In genomic region chr11:65778901-65779668, GRCh38 we compare ENCODE assay signal across 9 cellular contexts. TPM values are rescaled to one million over a fixed set of nuclear protein-coding genes. Genes with fewer than 3 reads are reported as not detected.
DNase-seq lines count a peak whose midpoint lies in the region; ATAC-seq and TF ChIP-seq lines count a peak whose summit lies in the region.
"Had no signal": no experiment of that assay in that cellular context is flagged by ENCODE, and none has a peak within 500 bp of the region (broad histone marks: within the 10 kb centered on the region; RNA-seq: fewer than 3 reads in every experiment).

No MANE protein-coding gene starts in this region.

- no peak for DNase-seq in T-helper 2 cell treated with Interferon-gamma antibody and Interleukin-4, amounts not matched to agents 5 μg/mL and 100 μg/mL, for 36 hours (ENCODE audit: low spot score)
- DNase-seq in T-helper 2 cell (no peak), kidney epithelial cell (ENCODE audit: low read depth) (no peak), endothelial cell (ENCODE audit: low spot score) (no peak), NCI-H2227 (lab: John Stamatoyannopoulos, UW; ENCODE audit: unreplicated experiment) (no peak)
- DNase-seq in stimulated activated CD4-positive, alpha-beta T cell treated with anti-CD3 and anti-CD28 coated beads, Interleukin-1b, Interleukin-23, amount 100 ng/mL, for 48 hours, result no peak

- peak overlapping the region; percentile 85 for H3K27ac ChIP-seq in subcutaneous abdominal adipose tissue (ENCODE audit: low read depth, low read length)

- H3K36me3 Mint-ChIP-seq in T-helper 2 cell treated with Interferon-gamma antibody and Interleukin-4, amounts not matched to agents 5 μg/mL and 100 μg/mL, for 36 hours (ENCODE audit: low read depth), result peaks cover 18% of the 10 kb centered on the region
- peaks cover 22% of the 10 kb centered on the region for H3K36me3 Mint-ChIP-seq in activated T-helper 17 cell treated with anti-CD3 and anti-CD28 coated beads, Interleukin-2, amount 50 U/mL, for 72 hours (ENCODE audit: low read depth)
- H3K36me3 Mint-ChIP-seq in endothelial cell (ENCODE audit: low read depth, unreplicated experiment), result no peaks in the 10 kb centered on the region

- H3K27me3 Mint-ChIP-seq in T-helper 2 cell treated with Interferon-gamma antibody and Interleukin-4, amounts not matched to agents 5 μg/mL and 100 μg/mL, for 36 hours (ENCODE audit: low read depth), result peaks cover 9% of the 10 kb centered on the region
- H3K27me3 Mint-ChIP-seq in activated T-helper 17 cell treated with anti-CD3 and anti-CD28 coated beads, Interleukin-2, amount 50 U/mL, for 72 hours, result no peaks in the 10 kb centered on the region
- H3K27me3 Mint-ChIP-seq in endothelial cell (ENCODE audit: unreplicated experiment), result peaks cover 12% of the 10 kb centered on the region

- H3K27me3 ChIP-seq in kidney epithelial cell (ENCODE audit: control insufficient read depth, insufficient read depth, low read length), result no peaks in the 10 kb centered on the region
- no peaks in the 10 kb centered on the region for H3K27me3 ChIP-seq in subcutaneous abdominal adipose tissue (ENCODE audit: control insufficient read depth in 5 of 5, insufficient read depth in 4 of 5, low read length in 5 of 5)

- TF ChIP-seq CTCF in kidney epithelial cell (IDR thresholded peaks at IDR 0.05; ENCODE audit: insufficient read depth, low read length, poor library complexity, severe bottlenecking) (no peak), endothelial cell (IDR thresholded peaks at IDR 0.05; ENCODE audit: unreplicated experiment) (no peak)

- peak overlapping the region in 4 of 5 donors; percentile 83 to 95 (median 90) for H3K9ac ChIP-seq in subcutaneous abdominal adipose tissue (ENCODE audit: low read length in 5 of 5)

- peak overlapping the region; percentile 91 for H3K4me3 Mint-ChIP-seq in T-helper 2 cell treated with Interferon-gamma antibody and Interleukin-4, amounts not matched to agents 5 μg/mL and 100 μg/mL, for 36 hours
- H3K4me3 Mint-ChIP-seq in activated T-helper 17 cell treated with anti-CD3 and anti-CD28 coated beads, Interleukin-2, amount 50 U/mL, for 72 hours, result peak overlapping the region; percentile 79
- H3K4me3 Mint-ChIP-seq in endothelial cell (ENCODE audit: unreplicated experiment), result no peak overlapping the region

- H3K36me3 ChIP-seq in kidney epithelial cell (ENCODE audit: control insufficient read depth, insufficient read depth, low read length), result no peaks in the 10 kb centered on the region
- H3K36me3 ChIP-seq in subcutaneous abdominal adipose tissue (ENCODE audit: control insufficient read depth in 5 of 5, insufficient read depth in 5 of 5, low read length in 5 of 5), result peaks cover 0 to 26% (median 22%) of the 10 kb centered on the region in 5 donors

- H3K4me1 ChIP-seq in subcutaneous abdominal adipose tissue (ENCODE audit: control insufficient read depth in 5 of 5, insufficient read depth in 5 of 5, low read length in 5 of 5), result peaks cover 7 to 58% (median 51%) of the 10 kb centered on the region in 5 donors

- no peak for ATAC-seq in activated T-helper 17 cell treated with anti-CD3 and anti-CD28 coated beads, Interleukin-2, amount 50 U/mL, for 72 hours (replicated peaks)

- H3K9me3 Mint-ChIP-seq in T-helper 2 cell treated with Interferon-gamma antibody and Interleukin-4, amounts not matched to agents 5 μg/mL and 100 μg/mL, for 36 hours, result no peaks in the 10 kb centered on the region
- H3K9me3 Mint-ChIP-seq in activated T-helper 17 cell treated with anti-CD3 and anti-CD28 coated beads, Interleukin-2, amount 50 U/mL, for 72 hours, result no peaks in the 10 kb centered on the region
- no peaks in the 10 kb centered on the region for H3K9me3 Mint-ChIP-seq in endothelial cell (ENCODE audit: unreplicated experiment)

- peaks cover 11% of the 10 kb centered on the region for H3K4me1 Mint-ChIP-seq in T-helper 2 cell treated with Interferon-gamma antibody and Interleukin-4, amounts not matched to agents 5 μg/mL and 100 μg/mL, for 36 hours (ENCODE audit: low read depth)
- peaks cover 4% of the 10 kb centered on the region for H3K4me1 Mint-ChIP-seq in activated T-helper 17 cell treated with anti-CD3 and anti-CD28 coated beads, Interleukin-2, amount 50 U/mL, for 72 hours
- no peaks in the 10 kb centered on the region for H3K4me1 Mint-ChIP-seq in endothelial cell (ENCODE audit: unreplicated experiment)

- H3K4me3 ChIP-seq in kidney epithelial cell (ENCODE audit: low read depth, low read length) (peak overlapping the region; percentile 90), subcutaneous abdominal adipose tissue (ENCODE audit: low read depth in 1 of 5, low read length in 5 of 5) (peak overlapping the region in 4 of 5 donors; percentile 82 to 87 (median 84))

- no peak overlapping the region for H3K27ac Mint-ChIP-seq in T-helper 2 cell treated with Interferon-gamma antibody and Interleukin-4, amounts not matched to agents 5 μg/mL and 100 μg/mL, for 36 hours
- H3K27ac Mint-ChIP-seq in activated T-helper 17 cell treated with anti-CD3 and anti-CD28 coated beads, Interleukin-2, amount 50 U/mL, for 72 hours, result peak overlapping the region; percentile 73
- no peak overlapping the region for H3K27ac Mint-ChIP-seq in endothelial cell (ENCODE audit: unreplicated experiment)

- H3K9me3 ChIP-seq in subcutaneous abdominal adipose tissue (ENCODE audit: control insufficient read depth in 5 of 5, low read length in 5 of 5), result no peaks in the 10 kb centered on the region

RNA-seq across cellular contexts. Expression of gene AP5B1, which starts 1.7 kb away (rescaled TPM):
- total RNA-seq in activated T-helper 17 cell treated with anti-CD3 and anti-CD28 coated beads, Interleukin-2, amount 50 U/mL, for 72 hours, result 10 to 100 TPM; 17.2 to 21.9 TPM
- total RNA-seq in kidney epithelial cell (21.5 and 21.7 TPM in 2 replicates), endothelial cell (ENCODE audit: unreplicated experiment) (3.4 TPM)

RNA-seq across cellular contexts. Expression of gene OVOL1, which starts 7.8 kb away (rescaled TPM):
- total RNA-seq in activated T-helper 17 cell treated with anti-CD3 and anti-CD28 coated beads, Interleukin-2, amount 50 U/mL, for 72 hours, result under 1 TPM in 1 of 2 donors, not detected in 1; 0.98 TPM
- 15.8 and 17.8 TPM in 2 replicates for total RNA-seq in kidney epithelial cell
- not detected for total RNA-seq in endothelial cell (ENCODE audit: unreplicated experiment)
- total RNA-seq: myocyte had no signal

RNA-seq across cellular contexts. Expression of gene SNX32, which starts 54.7 kb away (rescaled TPM):
- 1 to 10 TPM; 1.6 to 6.6 TPM for total RNA-seq in activated T-helper 17 cell treated with anti-CD3 and anti-CD28 coated beads, Interleukin-2, amount 50 U/mL, for 72 hours
- total RNA-seq in kidney epithelial cell (1.4 and 1.9 TPM in 2 replicates), endothelial cell (ENCODE audit: unreplicated experiment) (1.2 TPM)

RNA-seq across cellular contexts. Expression of gene RNASEH2C, which starts 58.5 kb away (rescaled TPM):
- total RNA-seq in activated T-helper 17 cell treated with anti-CD3 and anti-CD28 coated beads, Interleukin-2, amount 50 U/mL, for 72 hours, result 10 to 100 TPM; 57.4 to 92.9 TPM
- total RNA-seq in kidney epithelial cell (43.1 and 50.1 TPM in 2 replicates), endothelial cell (ENCODE audit: unreplicated experiment) (38.6 TPM)
